Comparison of ENCODE assay signal across 18 cellular contexts in the genomic region with DNA sequence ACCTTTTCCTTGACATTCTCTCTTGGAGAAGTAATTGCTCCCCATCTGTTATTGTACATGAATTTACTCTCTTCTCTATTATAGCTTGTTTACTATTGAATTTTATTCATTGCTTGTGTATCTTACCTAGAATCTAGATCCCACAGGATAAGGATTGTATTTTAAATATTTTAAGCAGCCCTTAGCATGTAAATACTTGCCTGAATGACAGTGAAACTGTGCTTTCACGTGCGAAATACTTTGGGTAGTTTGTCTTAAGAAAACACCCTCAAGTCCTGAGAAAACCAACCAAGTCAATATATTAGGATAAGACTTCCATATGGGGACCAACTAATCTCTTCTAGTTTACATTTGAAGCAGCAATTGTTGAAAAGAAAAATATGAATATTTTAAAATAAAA. TPM values are rescaled to one million over a fixed set of nuclear protein-coding genes. Genes with fewer than 3 reads are reported as not detected.
DNase-seq lines count a peak whose midpoint lies in the region; ATAC-seq and TF ChIP-seq lines count a peak whose summit lies in the region.
"Had no signal": no experiment of that assay in that cellular context is flagged by ENCODE, and none has a peak within 500 bp of the region (broad histone marks: within the 10 kb centered on the region; RNA-seq: fewer than 3 reads in every experiment).

No MANE protein-coding gene starts in this region.

- intact Hi-C loops in CD4-positive, alpha-beta T cell (cut with DNase I, micrococcal nuclease): loop anchor here in 1 of 2 experiments (10.0 kb wide), 1 partner anchor 76 kb away; no protein-coding TSS in a partner anchor
- intact Hi-C loops in mammary epithelial cell (cut with micrococcal nuclease): no loop called here

- H3K56ac ChIP-seq in mesendoderm (ENCODE audit: low read length): no peak overlapping the region

- H3F3A ChIP-seq in GM23248 (ENCODE audit: insufficient read depth): peaks cover 35% of the 10 kb centered on the region

- H3K9me3 Mint-ChIP-seq in CD4-positive, alpha-beta T cell: no peaks in the 10 kb centered on the region
- H3K9me3 Mint-ChIP-seq: HFFc6 had no signal

- no peak overlapping the region for H2BK120ac ChIP-seq in mesendoderm (ENCODE audit: low read depth, low read length)

- H3K4ac ChIP-seq in mesendoderm (ENCODE audit: low read depth, low read length): no peak overlapping the region

- peak overlapping the region; percentile 61 for H3K27ac Mint-ChIP-seq in CD4-positive, alpha-beta T cell
- H3K27ac Mint-ChIP-seq: HFFc6 had no signal

- no peak for ATAC-seq in CD4-positive, alpha-beta T cell (ENCODE audit: poor library complexity)
- ATAC-seq: A549 had no signal

- dilution Hi-C loops in mammary epithelial cell (cut with HindIII; ENCODE audit: low sequenced_read_pairs): no loop called here

- no peaks in the 10 kb centered on the region for H3K9me2 ChIP-seq in GM23248 (ENCODE audit: insufficient read depth)

- peaks cover 22% of the 10 kb centered on the region for H3K4me1 ChIP-seq in HUES64 (ENCODE audit: insufficient read depth, low read length)
- peaks cover 22% of the 10 kb centered on the region for H3K4me1 ChIP-seq in mammary epithelial cell (ENCODE audit: insufficient read depth, low read length)
- no peaks in the 10 kb centered on the region for H3K4me1 ChIP-seq in mesendoderm (ENCODE audit: control insufficient read depth, low read depth, low read length)
- H3K4me1 ChIP-seq in GM23248 (ENCODE audit: insufficient read depth): peaks cover 13% of the 10 kb centered on the region

- H3K4me3 ChIP-seq in HUES64 (ENCODE audit: low read length) (no peak overlapping the region), mammary epithelial cell (replicated peaks in 1 of 3; ENCODE audit: insufficient read depth in 1 of 3, low read depth in 2 of 3, low read length in 3 of 3) (no peak overlapping the region), mesendoderm (ENCODE audit: low read length) (no peak overlapping the region), GM23248 (no peak overlapping the region)
- H3K4me3 ChIP-seq: A549; BLaER1 treated with 17β-estradiol and CSF1 and Interleukin-3, amounts not matched to agents 10 nM and 100 nM; MG63 had no signal

- H3K9me3 ChIP-seq in CD4-positive, alpha-beta T cell (ENCODE audit: control insufficient read depth, low read length): no peaks in the 10 kb centered on the region
- H3K9me3 ChIP-seq in HUES64 (ENCODE audit: insufficient read depth, low read depth, low read length) (no peaks in the 10 kb centered on the region), mammary epithelial cell (replicated peaks; ENCODE audit: insufficient read depth, low read length) (no peaks in the 10 kb centered on the region), GM23248 (ENCODE audit: low read depth) (no peaks in the 10 kb centered on the region)
- H3K9me3 ChIP-seq: A549; BLaER1 treated with 17β-estradiol and CSF1 and Interleukin-3, amounts not matched to agents 10 nM and 100 nM; MG63 had no signal

- H3K27ac ChIP-seq in CD4-positive, alpha-beta T cell (ENCODE audit: low read depth, low read length): no peak overlapping the region
- peak overlapping the region; percentile 66; the same call in 1 of the 2 replicates for H3K27ac ChIP-seq in HUES64 (ENCODE audit: low read depth, low read length)
- peak overlapping the region; percentile 63 for H3K27ac ChIP-seq in mammary epithelial cell (ENCODE audit: insufficient read depth, low read depth, low read length)
- H3K27ac ChIP-seq in mesendoderm (ENCODE audit: low read depth, low read length): no peak overlapping the region
- no peak overlapping the region for H3K27ac ChIP-seq in GM23248
- H3K27ac ChIP-seq: A549; BLaER1 treated with 17β-estradiol and CSF1 and Interleukin-3, amounts not matched to agents 10 nM and 100 nM had no signal

- no peaks in the 10 kb centered on the region for H3K27me3 ChIP-seq in CD4-positive, alpha-beta T cell (ENCODE audit: control insufficient read depth, insufficient read depth, low read length)
- H3K27me3 ChIP-seq in HUES64 (ENCODE audit: insufficient read depth, low read length): no peaks in the 10 kb centered on the region
- no peaks in the 10 kb centered on the region for H3K27me3 ChIP-seq in mammary epithelial cell (ENCODE audit: insufficient read depth, low read length)
- H3K27me3 ChIP-seq in mesendoderm (ENCODE audit: insufficient read depth, low read length, poor library complexity): no peaks in the 10 kb centered on the region
- H3K27me3 ChIP-seq in GM23248 (replicated peaks; ENCODE audit: insufficient read depth): no peaks in the 10 kb centered on the region
- H3K27me3 ChIP-seq: BLaER1 treated with 17β-estradiol and CSF1 and Interleukin-3, amounts not matched to agents 10 nM and 100 nM; MG63 had no signal

- peaks cover 20% of the 10 kb centered on the region for H3K36me3 Mint-ChIP-seq in CD4-positive, alpha-beta T cell (ENCODE audit: low read depth)

- H3K4me1 Mint-ChIP-seq in CD4-positive, alpha-beta T cell (ENCODE audit: low read depth): peaks cover 29% of the 10 kb centered on the region

- H4K20me1 ChIP-seq in mammary epithelial cell (ENCODE audit: insufficient read depth, low read length): no peaks in the 10 kb centered on the region
- H4K20me1 ChIP-seq in GM23248 (ENCODE audit: insufficient read depth): no peaks in the 10 kb centered on the region

- no peak overlapping the region for H2BK5ac ChIP-seq in mesendoderm (ENCODE audit: low read length)

- no peak for TF ChIP-seq CTCF in CD4-positive, alpha-beta T cell (IDR thresholded peaks at IDR 0.05)
- TF ChIP-seq CTCF in mammary epithelial cell (conservative IDR thresholded peaks at IDR 0.05 in 1 of 2, IDR thresholded peaks at IDR 0.05 in 1 of 2; ENCODE audit: extremely low read depth in 1 of 2, insufficient read depth in 1 of 2, low read depth in 1 of 2, low read length in 2 of 2): no peak

- H3K79me1 ChIP-seq in mesendoderm (ENCODE audit: low read length): no peaks in the 10 kb centered on the region

- no peak overlapping the region for H3K23ac ChIP-seq in mesendoderm (ENCODE audit: low read length)

- peaks cover 2% of the 10 kb centered on the region for H3K79me2 ChIP-seq in mammary epithelial cell (ENCODE audit: insufficient read depth, low read length)
- no peaks in the 10 kb centered on the region for H3K79me2 ChIP-seq in mesendoderm (ENCODE audit: control insufficient read depth, insufficient read depth, low read length)
- H3K79me2 ChIP-seq in GM23248 (ENCODE audit: insufficient read depth): 0 out of 2 replicates have a peak, but pooled peaks cover 1% of the 10 kb centered on the region

- no peak overlapping the region for H3K4me3 Mint-ChIP-seq in CD4-positive, alpha-beta T cell
- H3K4me3 Mint-ChIP-seq: HFFc6 had no signal

- no peak for DNase-seq in CD4-positive, alpha-beta T cell
- DNase-seq in mammary epithelial cell (no peak), mesendoderm (peak; percentile 28), GM23248 (no peak), NCI-H1694 treated with DMSO at 0.1 percent for 48 hours (lab: John Stamatoyannopoulos, UW) (no peak)
- DNase-seq in stimulated activated CD4-positive, alpha-beta T cell treated with anti-CD3 and anti-CD28 coated beads, Interleukin-2, amount 100 ng/mL, for 48 hours: no peak
- DNase-seq: DMS 273 treated with DMSO at 0.1 percent for 48 hours, GF-D8, HFFc6, MG63, NCI-H1092, NCI-H2227 treated with DMSO at 0.1 percent for 48 hours, NCI-H524, SIG-M5 had no signal

- H3K9ac ChIP-seq in HUES64 (ENCODE audit: low read depth, low read length) (no peak overlapping the region), mammary epithelial cell (ENCODE audit: insufficient read depth, low read length) (peak overlapping the region; percentile 7), mesendoderm (ENCODE audit: low read length) (no peak overlapping the region), GM23248 (no peak overlapping the region)
- H3K9ac ChIP-seq: BLaER1 treated with 17β-estradiol and CSF1 and Interleukin-3, amounts not matched to agents 10 nM and 100 nM had no signal

- no peak overlapping the region for H2BK15ac ChIP-seq in mesendoderm (replicated peaks; ENCODE audit: low read depth)

- 62% methylated on average over 2 of the region's 2 CpGs for WGBS in HUES64
- WGBS in mammary epithelial cell (ENCODE audit: low coverage, missing lambda C conversion rate): 20% methylated on average over 2 of the region's 2 CpGs
- WGBS in mesendoderm (ENCODE audit: extremely low coverage, insufficient coverage, low lambda C conversion rate): no CpG with 5 or more reads among the region's 2 CpGs
- 68 to 74% methylated on average over 2 of the region's 2 CpGs for WGBS in GM23248 (ENCODE audit: low coverage in 1 of 2, low lambda C conversion rate in 2 of 2, missing lambda C conversion rate in 2 of 2), 2 experiments

- H2AFZ ChIP-seq in mammary epithelial cell (ENCODE audit: low read depth, low read length) (no peak overlapping the region), GM23248 (no peak overlapping the region)

- H4K8ac ChIP-seq in mesendoderm (ENCODE audit: low read depth, low read length): no peak overlapping the region

- in situ Hi-C loops in mammary epithelial cell (cut with MboI; ENCODE audit: low sequenced_read_pairs in 2 of 2): loop anchor here (5.0 to 10.0 kb wide), 2 partner anchors 156 to 338 kb away; no protein-coding TSS in a partner anchor
- in situ Hi-C loops in GM23248 (cut with MboI): no loop called here

- no TSS peak for BruUV-seq in mammary epithelial cell (replicated peaks; lab: Mats Ljungman, UMichigan)

- CTCF ChIA-PET in CD4-positive, alpha-beta T cell (lab: Charles Lee): no interaction called here
- CTCF ChIA-PET in mammary epithelial cell (lab: Charles Lee; ENCODE audit: low non-redundant PET): interaction anchor here (0.7 kb wide), 1 partner anchor 264 kb away, joined by 3 read pairs; no protein-coding TSS in a partner anchor

- H4K5ac ChIP-seq in mesendoderm (ENCODE audit: low read length): no peak overlapping the region

- no peak overlapping the region for H3K18ac ChIP-seq in mesendoderm (ENCODE audit: low read length)

- no peaks in the 10 kb centered on the region for H3K27me3 Mint-ChIP-seq in CD4-positive, alpha-beta T cell

- peak overlapping the region; percentile 6 for H3K4me2 ChIP-seq in mammary epithelial cell (ENCODE audit: insufficient read depth, low read depth, low read length)
- no peak overlapping the region for H3K4me2 ChIP-seq in mesendoderm (ENCODE audit: low read length)
- H3K4me2 ChIP-seq in GM23248 (ENCODE audit: unreplicated experiment): no peak overlapping the region
- H3K4me2 ChIP-seq: A549; BLaER1 treated with 17β-estradiol and CSF1 and Interleukin-3, amounts not matched to agents 10 nM and 100 nM had no signal

- H3K36me3 ChIP-seq in HUES64 (ENCODE audit: insufficient read depth, low read length) (peaks cover 9% of the 10 kb centered on the region; the same call in 1 of the 2 replicates), mammary epithelial cell (ENCODE audit: insufficient read depth, low read length) (peaks cover 3% of the 10 kb centered on the region), mesendoderm (ENCODE audit: control insufficient read depth, insufficient read depth, low read length) (no peaks in the 10 kb centered on the region), GM23248 (ENCODE audit: low read depth) (peaks cover 9% of the 10 kb centered on the region)

- H2AK5ac ChIP-seq in mesendoderm (ENCODE audit: low read length): no peak overlapping the region

- POLR2A ChIA-PET in CD4-positive, alpha-beta T cell (lab: Charles Lee): no interaction called here

RNA-seq across cellular contexts. Expression of a gene that starts 15.3 kb away (rescaled TPM):
- 10 to 100 TPM; 21.4 to 23.0 TPM for total RNA-seq in CD4-positive, alpha-beta T cell
- 92.0 TPM for polyA plus RNA-seq in HUES64 (2013, experiment 1 of 2)
- 98.6 TPM for polyA plus RNA-seq in HUES64 (2013, experiment 2 of 2)
- 100 to 1,000 TPM; 162 to 186 TPM for total RNA-seq in mammary epithelial cell
- polyA plus RNA-seq in mammary epithelial cell (125 TPM), GM23248 (2016; fragmentation: Nextera tagmentation; extraction: Ambion mirVana) (666 and 676 TPM in 2 replicates)
- 125 TPM for polyA minus RNA-seq in mammary epithelial cell
- 77.8 TPM for polyA plus RNA-seq in mesendoderm (2013, experiment 1 of 2)
- polyA plus RNA-seq in mesendoderm (2013, experiment 2 of 2): 77.2 TPM
- total RNA-seq in GM23248 (2014; rRNA removed; shearing (Covaris generic)): 388 and 428 TPM in 2 replicates

RNA-seq across cellular contexts. Expression of a gene that starts 30.1 kb away (rescaled TPM):
- total RNA-seq in CD4-positive, alpha-beta T cell: 1 to 10 TPM; 2.9 to 3.1 TPM
- not detected for polyA plus RNA-seq in HUES64 (2013, experiment 1 of 2)
- not detected for polyA plus RNA-seq in HUES64 (2013, experiment 2 of 2)
- 1 to 10 TPM in 1 of 2 donors, under 1 TPM in 1; under 0.01 to 8.5 TPM for total RNA-seq in mammary epithelial cell
- 3.4 TPM for polyA plus RNA-seq in mammary epithelial cell
- not detected for polyA minus RNA-seq in mammary epithelial cell
- 0.15 TPM for polyA plus RNA-seq in mesendoderm (2013, experiment 1 of 2)
- 0.42 TPM for polyA plus RNA-seq in mesendoderm (2013, experiment 2 of 2)
- total RNA-seq in GM23248 (2014; rRNA removed; shearing (Covaris generic)): not detected in 2 replicates
- polyA plus RNA-seq in GM23248 (2016; fragmentation: Nextera tagmentation; extraction: Ambion mirVana): 0.28 and 0.41 TPM in 2 replicates

RNA-seq across cellular contexts. Expression of a gene that starts 32.8 kb away (rescaled TPM):
- not detected for total RNA-seq in CD4-positive, alpha-beta T cell
- not detected for polyA plus RNA-seq in HUES64 (2013, experiment 1 of 2)
- polyA plus RNA-seq in HUES64 (2013, experiment 2 of 2): not detected
- total RNA-seq in mammary epithelial cell: not detected
- polyA plus RNA-seq in mammary epithelial cell: not detected
- not detected for polyA minus RNA-seq in mammary epithelial cell
- not detected for polyA plus RNA-seq in mesendoderm (2013, experiment 1 of 2)
- not detected for polyA plus RNA-seq in mesendoderm (2013, experiment 2 of 2)
- total RNA-seq in GM23248 (2014; rRNA removed; shearing (Covaris generic)): not detected in 2 replicates
- not detected in 2 replicates for polyA plus RNA-seq in GM23248 (2016; fragmentation: Nextera tagmentation; extraction: Ambion mirVana)
- total RNA-seq: H4, HFFc6 had no signal
- polyA plus RNA-seq: A549 had no signal

Comparison
In these comparisons a context has a peak if more than half of its experiments do, and no peak if none do; other contexts are left out.
1. H3K27ac ChIP-seq: peak in HUES64 (single experiment) and mammary epithelial cell (single experiment); none in CD4-positive, alpha-beta T cell (single experiment), mesendoderm (single experiment) and GM23248 (single experiment).
2. RNA of a gene that starts 15.3 kb away (total RNA-seq): 388 to 428 TPM in GM23248 and 162 to 186 TPM in mammary epithelial cell; 21.4 to 23.0 TPM in CD4-positive, alpha-beta T cell; every median in the first group is over 4 times any median in the second.